ENCODE assay signal across 8 cellular contexts in the genomic region with DNA sequence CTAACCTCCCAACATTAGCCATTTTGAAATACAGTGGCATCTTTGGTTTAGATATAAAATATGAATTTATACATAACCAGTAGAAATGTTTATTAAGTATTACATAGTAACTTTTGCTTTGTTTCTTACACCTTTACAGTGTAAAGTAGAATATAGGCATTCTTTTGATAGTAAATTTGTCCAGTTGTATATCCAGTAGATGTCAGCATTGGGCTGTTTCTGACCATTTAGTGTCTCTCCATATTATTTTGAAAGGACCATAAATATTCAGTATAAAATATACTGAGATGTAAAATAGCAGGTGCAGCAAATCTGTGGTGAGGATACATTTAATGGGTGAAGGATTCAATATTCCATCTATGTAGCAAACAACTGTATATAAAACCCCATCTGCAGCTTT.
DNase-seq lines count a peak whose midpoint lies in the region; ATAC-seq, FAIRE-seq and TF ChIP-seq lines count a peak whose summit lies in the region.

No MANE protein-coding gene starts in this region.

- no peak for FAIRE-seq in HTR-8/SVneo (lab: Jason Lieb, UNC)

- no peaks in the 10 kb centered on the region for H3K27me3 ChIP-seq in DOHH2 (ENCODE audit: control insufficient read depth, low read length)

- no peak overlapping the region for H3K4me2 ChIP-seq in DOHH2 (ENCODE audit: low read length)

- no peaks in the 10 kb centered on the region for H3K9me2 ChIP-seq in DOHH2 (replicated peaks; ENCODE audit: control insufficient read depth, low read length)

- peaks cover 0 to 2% of the 10 kb centered on the region in 2 donors for H3K27me3 Mint-ChIP-seq in natural killer cell treated with Interleukin-12 subunit alpha and Interleukin-12 subunit beta and Interleukin-15 and Interleukin-18, amount 100 ng/mL, for 72 hours

- no peaks in the 10 kb centered on the region for H3K79me2 ChIP-seq in DOHH2 (ENCODE audit: control insufficient read depth, low read length)

- no peaks in the 10 kb centered on the region for H3K4me1 ChIP-seq in DOHH2 (ENCODE audit: control insufficient read depth, low read length)

- in situ Hi-C loops in T47D (cut with HindIII; ENCODE audit: low pct_unique_long_range_greater_than_20kb, low sequenced_read_pairs): no loop called here

- H3K4me3 ChIP-seq in DOHH2 (ENCODE audit: low read length): no peak overlapping the region

- H3K9me3 ChIP-seq in DOHH2 (ENCODE audit: control insufficient read depth, insufficient read depth, low read length): no peaks in the 10 kb centered on the region

- no peak overlapping the region for H3K4me3 Mint-ChIP-seq in natural killer cell treated with Interleukin-12 subunit alpha and Interleukin-12 subunit beta and Interleukin-15 and Interleukin-18, amount 100 ng/mL, for 72 hours

- H4K20me1 ChIP-seq in DOHH2 (ENCODE audit: control insufficient read depth, insufficient read depth, low read depth, low read length): no peaks in the 10 kb centered on the region

- peaks cover 6% of the 10 kb centered on the region for H3K9me3 Mint-ChIP-seq in natural killer cell treated with Interleukin-12 subunit alpha and Interleukin-12 subunit beta and Interleukin-15 and Interleukin-18, amount 100 ng/mL, for 72 hours

- DNase-seq in NCI-H1694 (lab: John Stamatoyannopoulos, UW): peak; percentile 57
- DNase-seq in T47D (ENCODE audit: low read depth in 1 of 2, low spot score in 1 of 2): peak; percentile 4 to 38
- DNase-seq in medulla oblongata (ENCODE audit: extremely low spot score): peak; percentile 33
- DNase-seq in HTR-8/SVneo (ENCODE audit: insufficient read length, low spot score): no peak
- no peak for DNase-seq in natural killer cell treated with Interleukin-12 subunit alpha and Interleukin-12 subunit beta and Interleukin-15 and Interleukin-18, amount 100 ng/mL, for 72 hours (ENCODE audit: low spot score)

- H3K36me3 ChIP-seq in DOHH2 (ENCODE audit: control insufficient read depth, low read length): no peaks in the 10 kb centered on the region

- no peak for ATAC-seq in HG03354 (IDR thresholded peaks at IDR 0.05; ENCODE audit: poor library complexity, severe bottlenecking, unreplicated experiment)
- ATAC-seq in natural killer cell treated with Interleukin-12 subunit alpha and Interleukin-12 subunit beta and Interleukin-15 and Interleukin-18, amount 100 ng/mL, for 72 hours: no peak
- no peak for ATAC-seq in GM19452 (IDR thresholded peaks at IDR 0.05; ENCODE audit: unreplicated experiment)

- no peaks in the 10 kb centered on the region for H3K4me1 Mint-ChIP-seq in natural killer cell treated with Interleukin-12 subunit alpha and Interleukin-12 subunit beta and Interleukin-15 and Interleukin-18, amount 100 ng/mL, for 72 hours (ENCODE audit: low read depth in 2 of 2)

- no peak overlapping the region for H3K27ac ChIP-seq in DOHH2 (ENCODE audit: low read depth, low read length)

- H3K36me3 Mint-ChIP-seq in natural killer cell treated with Interleukin-12 subunit alpha and Interleukin-12 subunit beta and Interleukin-15 and Interleukin-18, amount 100 ng/mL, for 72 hours: no peaks in the 10 kb centered on the region

- H3K27ac Mint-ChIP-seq in natural killer cell treated with Interleukin-12 subunit alpha and Interleukin-12 subunit beta and Interleukin-15 and Interleukin-18, amount 100 ng/mL, for 72 hours: no peak overlapping the region

- no peaks in the 10 kb centered on the region for H3F3A ChIP-seq in DOHH2 (ENCODE audit: control insufficient read depth, insufficient read depth)

- peak; percentile 11 for TF ChIP-seq CTCF in DOHH2 (IDR thresholded peaks at IDR 0.05; ENCODE audit: low read depth, low read length, poor library complexity, severe bottlenecking)

Comparison
In these comparisons a context has a peak if more than half of its experiments do, and no peak if none do; other contexts are left out.
1. DNase-seq: peak in NCI-H1694 (single experiment), T47D (2 of 2) and medulla oblongata (single experiment); none in HTR-8/SVneo (single experiment) and natural killer cell treated with Interleukin-12 subunit alpha and Interleukin-12 subunit beta and Interleukin-15 and Interleukin-18, amount 100 ng/mL, for 72 hours (single experiment).